ENCODE assay signal across 15 cellular contexts in the genomic region with DNA sequence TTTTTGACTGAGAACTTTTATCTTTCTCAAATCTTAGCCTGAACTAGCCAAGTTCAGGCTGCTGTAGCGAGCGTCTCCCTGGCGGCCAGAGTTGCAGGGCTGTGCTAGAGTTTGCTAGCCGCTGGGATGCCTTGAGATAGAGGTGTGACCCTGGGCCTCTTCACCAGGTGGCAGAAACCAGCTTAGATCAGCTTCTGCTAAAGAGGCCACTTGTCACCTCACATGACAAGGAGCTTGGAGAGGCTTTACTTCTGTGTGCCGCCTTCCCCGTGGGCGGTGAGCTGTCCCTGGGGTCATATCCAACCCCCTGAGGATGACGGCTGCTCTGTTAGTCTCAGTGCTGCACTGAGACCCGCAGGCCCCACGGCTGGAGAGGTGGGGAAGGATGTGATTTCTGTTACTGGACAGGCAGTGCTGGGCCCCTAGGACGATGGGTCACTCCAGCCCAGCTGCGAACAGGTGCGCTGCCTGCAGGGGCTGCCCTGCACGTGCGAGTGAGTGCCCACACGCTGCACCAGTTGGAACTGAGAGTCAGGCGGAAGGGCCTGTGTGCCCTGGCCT.
A peak's percentile ranks its signal among the peaks of the same experiment; 100 is the strongest.
DNase-seq lines count a peak whose midpoint lies in the region; ATAC-seq and TF ChIP-seq lines count a peak whose summit lies in the region.
"Had no signal": no experiment of that assay in that cellular context is flagged by ENCODE, and none has a peak within 500 bp of the region (broad histone marks: within the 10 kb centered on the region; RNA-seq: fewer than 3 reads in every experiment).

No MANE protein-coding gene starts in this region.

- WGBS in body of pancreas, 2 donors, result 85 to 91% methylated on average over 10 to 17 of the region's 17 CpGs

- H3K36me3 ChIP-seq in KMS-11 (ENCODE audit: insufficient read depth) (no peaks in the 10 kb centered on the region), body of pancreas (replicated peaks in 1 of 2; ENCODE audit: insufficient read depth in 1 of 2, low read depth in 2 of 2) (no peaks in the 10 kb centered on the region)
- H3K36me3 ChIP-seq: ovary had no signal

- CTCF ChIA-PET in activated B cell treated with CpG ODN at 0.5 μM for 24 hours (lab: Charles Lee), result interaction anchor here (1.1 to 2.0 kb wide), 4 partner anchors 10 to 63 kb away, joined by 3 to 11 read pairs (median 4); no protein-coding TSS in a partner anchor
- CTCF ChIA-PET in activated CD4-positive, alpha-beta memory T cell treated with anti-CD3 and anti-CD28 coated beads for 36 hours (lab: Charles Lee), result interaction anchor here (1.9 kb wide), 1 partner anchor 10 kb away, joined by 10 read pairs; no protein-coding TSS in a partner anchor
- CTCF ChIA-PET in activated naive CD4-positive, alpha-beta T cell treated with anti-CD3 and anti-CD28 coated beads for 36 hours (lab: Charles Lee), result no interaction called here

- no peak overlapping the region for H3K4me3 Mint-ChIP-seq in activated B cell treated with CpG ODN at 0.5 μM for 24 hours
- no peak overlapping the region for H3K4me3 Mint-ChIP-seq in activated CD4-positive, alpha-beta memory T cell treated with anti-CD3 and anti-CD28 coated beads for 36 hours
- no peak overlapping the region for H3K4me3 Mint-ChIP-seq in activated naive CD4-positive, alpha-beta T cell treated with anti-CD3 and anti-CD28 coated beads for 36 hours
- H3K4me3 Mint-ChIP-seq: activated CD4-positive, alpha-beta T cell treated with anti-CD3 and anti-CD28 coated beads for 36 hours; activated T-helper 1 cell treated with anti-CD3 and anti-CD28 coated beads, Interleukin-12 subunit alpha, Interleukin-12 subunit beta, Interleukin-2, Interleukin-4 antibody, amounts not matched to agents 30 ng/mL and 10 ng/mL and 1 ng/mL, durations not matched to agents 14 hours and 24 hours and 36 hours had no signal

- H2AFZ ChIP-seq in KMS-11 (ENCODE audit: low read depth), result no peak overlapping the region
- H2AFZ ChIP-seq: PC-9 had no signal

- no peak for TF ChIP-seq POLR2A in body of pancreas (IDR thresholded peaks at IDR 0.05)

- peaks cover 74% of the 10 kb centered on the region; the same call in 1 of the 2 replicates for H3K79me2 ChIP-seq in KMS-11 (ENCODE audit: insufficient read depth, low read depth)

- ATAC-seq in activated B cell treated with CpG ODN at 0.5 μM for 24 hours (ENCODE audit: low read depth) (peak; percentile 83), body of pancreas (no peak)
- ATAC-seq: activated CD4-positive, alpha-beta T cell treated with anti-CD3 and anti-CD28 coated beads for 36 hours; T-cell had no signal

- H3K9me3 Mint-ChIP-seq in activated B cell treated with CpG ODN at 0.5 μM for 24 hours, result no peaks in the 10 kb centered on the region
- H3K9me3 Mint-ChIP-seq in activated CD4-positive, alpha-beta memory T cell treated with anti-CD3 and anti-CD28 coated beads for 36 hours, result no peaks in the 10 kb centered on the region
- no peaks in the 10 kb centered on the region for H3K9me3 Mint-ChIP-seq in activated naive CD4-positive, alpha-beta T cell treated with anti-CD3 and anti-CD28 coated beads for 36 hours
- H3K9me3 Mint-ChIP-seq: activated T-helper 1 cell treated with anti-CD3 and anti-CD28 coated beads, Interleukin-12 subunit alpha, Interleukin-12 subunit beta, Interleukin-2, Interleukin-4 antibody, amounts not matched to agents 30 ng/mL and 10 ng/mL and 1 ng/mL, durations not matched to agents 14 hours and 24 hours and 36 hours; T-cell had no signal

- H3K27ac Mint-ChIP-seq in activated B cell treated with CpG ODN at 0.5 μM for 24 hours, result peak overlapping the region; percentile 66
- H3K27ac Mint-ChIP-seq in activated CD4-positive, alpha-beta memory T cell treated with anti-CD3 and anti-CD28 coated beads for 36 hours, result no peak overlapping the region
- H3K27ac Mint-ChIP-seq in activated naive CD4-positive, alpha-beta T cell treated with anti-CD3 and anti-CD28 coated beads for 36 hours, result no peak overlapping the region
- H3K27ac Mint-ChIP-seq: activated CD4-positive, alpha-beta T cell treated with anti-CD3 and anti-CD28 coated beads for 36 hours; activated T-helper 1 cell treated with anti-CD3 and anti-CD28 coated beads, Interleukin-12 subunit alpha, Interleukin-12 subunit beta, Interleukin-2, Interleukin-4 antibody, amounts not matched to agents 30 ng/mL and 10 ng/mL and 1 ng/mL, durations not matched to agents 14 hours and 24 hours and 36 hours; T-cell had no signal

- no peaks in the 10 kb centered on the region for H3K27me3 Mint-ChIP-seq in activated B cell treated with CpG ODN at 0.5 μM for 24 hours
- no peaks in the 10 kb centered on the region for H3K27me3 Mint-ChIP-seq in activated CD4-positive, alpha-beta memory T cell treated with anti-CD3 and anti-CD28 coated beads for 36 hours
- H3K27me3 Mint-ChIP-seq in activated naive CD4-positive, alpha-beta T cell treated with anti-CD3 and anti-CD28 coated beads for 36 hours (ENCODE audit: low read depth), result no peaks in the 10 kb centered on the region
- H3K27me3 Mint-ChIP-seq: activated CD4-positive, alpha-beta T cell treated with anti-CD3 and anti-CD28 coated beads for 36 hours; T-cell had no signal

- H3K9ac ChIP-seq in KMS-11, result peak overlapping the region; percentile 28; the same call in 1 of the 2 replicates

- peak overlapping the region; percentile 66 for H3K4me2 ChIP-seq in KMS-11
- H3K4me2 ChIP-seq: PC-9 had no signal

- DNase-seq in NCI-H1436 (lab: John Stamatoyannopoulos, UW) (peak; percentile 53), NCI-H1436 treated with DMSO at 0.1 percent for 48 hours (lab: John Stamatoyannopoulos, UW) (no peak), activated B cell treated with CpG ODN at 0.5 μM for 24 hours (no peak), posterior vena cava (ENCODE audit: low spot score) (peak; percentile 63), body of pancreas (no peak)
- DNase-seq in activated CD4-positive, alpha-beta memory T cell treated with anti-CD3 and anti-CD28 coated beads for 36 hours, result no peak
- DNase-seq in activated naive CD4-positive, alpha-beta T cell treated with anti-CD3 and anti-CD28 coated beads for 36 hours, result no peak
- DNase-seq: 8988T; activated CD4-positive, alpha-beta T cell treated with anti-CD3 and anti-CD28 coated beads for 36 hours; NCI-H1930; ovary; PC-9; T-cell had no signal

- TF ChIP-seq CTCF in KMS-11 (conservative IDR thresholded peaks at IDR 0.05; ENCODE audit: low read depth, low read length) (no peak), activated B cell treated with CpG ODN at 0.5 μM for 24 hours (IDR thresholded peaks at IDR 0.05) (no peak), body of pancreas (IDR thresholded peaks at IDR 0.05) (no peak)

- H3K27me3 ChIP-seq in KMS-11 (ENCODE audit: insufficient read depth, low read depth), result no peaks in the 10 kb centered on the region
- H3K27me3 ChIP-seq in body of pancreas, result no peaks in the 10 kb centered on the region
- H3K27me3 ChIP-seq: ovary had no signal

- POLR2A ChIA-PET in activated B cell treated with CpG ODN at 0.5 μM for 24 hours (lab: Charles Lee), result interaction anchor here (0.5 to 3.0 kb wide), 4 partner anchors 26 to 80 kb away, joined by 3 to 15 read pairs (median 3); no protein-coding TSS in a partner anchor
- POLR2A ChIA-PET in activated CD4-positive, alpha-beta memory T cell treated with anti-CD3 and anti-CD28 coated beads for 36 hours (lab: Charles Lee), result no interaction called here

- H3K27ac ChIP-seq in KMS-11 (peak overlapping the region; percentile 63), body of pancreas (peak overlapping the region in 2 of 4 donors; percentile 12 to 19)
- H3K27ac ChIP-seq: ovary, PC-9 had no signal

- peaks cover 75% of the 10 kb centered on the region for H3K4me1 Mint-ChIP-seq in activated B cell treated with CpG ODN at 0.5 μM for 24 hours
- peaks cover 28% of the 10 kb centered on the region for H3K4me1 Mint-ChIP-seq in activated CD4-positive, alpha-beta memory T cell treated with anti-CD3 and anti-CD28 coated beads for 36 hours (ENCODE audit: low read depth)
- peaks cover 37% of the 10 kb centered on the region for H3K4me1 Mint-ChIP-seq in activated naive CD4-positive, alpha-beta T cell treated with anti-CD3 and anti-CD28 coated beads for 36 hours (ENCODE audit: low read depth)

- peaks cover 69% of the 10 kb centered on the region for H3K4me1 ChIP-seq in KMS-11 (ENCODE audit: low read depth, poor library complexity, severe bottlenecking)
- H3K4me1 ChIP-seq in body of pancreas, result peaks cover 37% of the 10 kb centered on the region

- H4K20me1 ChIP-seq in KMS-11 (ENCODE audit: insufficient read depth), result no peaks in the 10 kb centered on the region

- no peaks in the 10 kb centered on the region for H3K9me3 ChIP-seq in body of pancreas
- H3K9me3 ChIP-seq: ovary had no signal

- peaks cover 23% of the 10 kb centered on the region for H3K36me3 Mint-ChIP-seq in activated B cell treated with CpG ODN at 0.5 μM for 24 hours (ENCODE audit: low read depth)
- H3K36me3 Mint-ChIP-seq in activated CD4-positive, alpha-beta memory T cell treated with anti-CD3 and anti-CD28 coated beads for 36 hours, result peaks cover 6% of the 10 kb centered on the region
- H3K36me3 Mint-ChIP-seq in activated naive CD4-positive, alpha-beta T cell treated with anti-CD3 and anti-CD28 coated beads for 36 hours (ENCODE audit: low read depth), result no peaks in the 10 kb centered on the region

- intact Hi-C loops in activated B cell treated with CpG ODN at 0.5 μM for 24 hours (cut with micrococcal nuclease) (loop anchor here (1.0 to 2.0 kb wide), 2 partner anchors 10 to 32 kb away; no protein-coding TSS in a partner anchor), posterior vena cava (cut with DNase I) (no loop called here), body of pancreas (cut with DNase I) (no loop called here)
- intact Hi-C loops in activated CD4-positive, alpha-beta memory T cell treated with anti-CD3 and anti-CD28 coated beads for 36 hours (cut with micrococcal nuclease), result no loop called here
- intact Hi-C loops in activated naive CD4-positive, alpha-beta T cell treated with anti-CD3 and anti-CD28 coated beads for 36 hours (cut with micrococcal nuclease), result no loop called here

- H3K4me3 ChIP-seq in KMS-11 (IDR thresholded peaks at IDR 0.05; ENCODE audit: insufficient read depth, low read depth, low read length) (no peak overlapping the region), body of pancreas (no peak overlapping the region)
- H3K4me3 ChIP-seq: ovary, PC-9 had no signal

Comparison
In these comparisons a context has a peak if more than half of its experiments do, and no peak if none do; other contexts are left out.
1. DNase-seq: peak in NCI-H1436 (single experiment) and posterior vena cava (single experiment); none in NCI-H1436 treated with DMSO at 0.1 percent for 48 hours (single experiment), activated B cell treated with CpG ODN at 0.5 μM for 24 hours (single experiment), body of pancreas (0 of 4), activated CD4-positive, alpha-beta memory T cell treated with anti-CD3 and anti-CD28 coated beads for 36 hours (single experiment) and activated naive CD4-positive, alpha-beta T cell treated with anti-CD3 and anti-CD28 coated beads for 36 hours (single experiment).